ENCODE assay signal across 8 cellular contexts in the genomic region with DNA sequence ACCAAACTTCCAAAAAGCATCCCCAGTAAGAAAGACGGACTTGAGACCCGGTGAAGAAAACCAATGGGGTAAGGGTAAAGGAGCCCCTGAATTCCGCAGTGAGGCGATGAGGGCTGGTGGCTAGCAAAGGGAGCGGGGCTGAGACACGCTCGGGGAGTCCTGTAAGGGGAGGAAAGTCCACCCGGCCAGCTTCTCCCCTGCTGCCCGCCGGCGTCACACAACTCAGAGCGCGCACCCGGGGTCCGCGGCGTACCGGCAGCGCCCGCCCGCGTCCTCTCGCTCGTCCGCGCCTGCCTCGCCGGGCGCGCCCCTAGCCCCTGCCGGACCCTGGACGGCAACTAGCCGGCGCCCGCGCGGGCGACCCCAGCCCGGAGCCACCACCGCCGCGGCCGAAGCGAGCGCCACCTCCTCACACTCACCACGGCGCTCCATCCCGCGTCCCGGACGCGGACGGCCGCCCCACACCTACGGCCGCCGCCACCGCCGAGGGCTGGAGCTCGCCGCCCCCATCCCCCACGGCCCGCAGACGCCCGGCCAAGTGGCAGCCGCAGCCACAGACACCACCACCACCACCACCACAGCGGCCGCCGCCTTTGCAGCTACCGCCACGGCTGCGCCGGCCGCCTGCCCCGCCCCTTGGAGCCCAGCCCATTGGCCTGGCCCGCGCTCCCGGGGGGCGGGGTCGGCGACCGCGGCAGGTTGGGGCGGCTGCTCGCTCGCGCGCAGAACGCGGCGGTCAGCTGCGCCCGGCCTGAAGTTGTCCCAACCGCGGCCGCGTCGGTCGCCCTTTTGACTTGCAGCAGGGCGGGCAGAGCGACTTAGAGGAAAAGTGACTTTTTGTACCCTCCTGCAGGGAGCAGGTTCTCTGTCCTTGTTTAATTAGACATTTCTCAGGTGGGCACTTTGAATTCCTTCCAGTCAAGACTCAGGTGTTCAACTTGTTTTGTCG. TPM values are rescaled to one million over a fixed set of nuclear protein-coding genes. Genes with fewer than 3 reads are reported as not detected.
A peak's percentile ranks its signal among the peaks of the same experiment; 100 is the strongest.
DNase-seq lines count a peak whose midpoint lies in the region; ATAC-seq, FAIRE-seq and TF ChIP-seq lines count a peak whose summit lies in the region.

No MANE protein-coding gene starts in this region.

- 1% methylated on average over 51 to 102 of the region's 102 CpGs for WGBS in ovary, 3 donors

- H2AFZ ChIP-seq in ACC112 (ENCODE audit: low read length, unreplicated experiment), result peak overlapping the region; percentile 7

- FAIRE-seq in GM12891 (lab: Jason Lieb, UNC), result no peak

- H3K27ac ChIP-seq in ACC112 (ENCODE audit: low read depth, low read length), result peak overlapping the region; percentile 73
- H3K27ac ChIP-seq in ovary, result peak overlapping the region; percentile 23 to 60

- no peaks in the 10 kb centered on the region for H3K9me3 ChIP-seq in ovary

- H3K4me3 ChIP-seq in ACC112 (ENCODE audit: low read depth, low read length), result peak overlapping the region; percentile 95
- H3K4me3 ChIP-seq in ovary, result peak overlapping the region; percentile 49

- peak; percentile 66 for ATAC-seq in HG02840 (IDR thresholded peaks at IDR 0.05; ENCODE audit: low FRiP score, unreplicated experiment)
- peak; percentile 96 for ATAC-seq in Right ventricle myocardium inferior
- no peak for ATAC-seq in GM21737 (IDR thresholded peaks at IDR 0.05; ENCODE audit: unreplicated experiment)

- peaks cover 54% of the 10 kb centered on the region for H3K79me2 ChIP-seq in ACC112 (ENCODE audit: control insufficient read depth, insufficient read depth, low read length, unreplicated experiment)

- H3K27me3 ChIP-seq in ACC112 (ENCODE audit: insufficient read depth, low read length) (no peaks in the 10 kb centered on the region), ovary (no peaks in the 10 kb centered on the region)

- peaks cover 28% of the 10 kb centered on the region for H3K4me1 ChIP-seq in ACC112 (ENCODE audit: control insufficient read depth, insufficient read depth, low read length, unreplicated experiment)
- peaks cover 5% of the 10 kb centered on the region for H3K4me1 ChIP-seq in ovary (ENCODE audit: insufficient read depth)

- DNase-seq in GM12891 (ENCODE audit: insufficient read length, low spot score) (peak; percentile 43), NCI-H510A treated with DMSO at 0.1 percent for 48 hours (lab: John Stamatoyannopoulos, UW) (peak; percentile 81), Right ventricle myocardium inferior (ENCODE audit: missing footprints) (peak; percentile 91), ovary (peak; percentile 66 to 82 (median 71))
- DNase-seq in activated naive CD4-positive, alpha-beta T cell treated with anti-CD3 and anti-CD28 coated beads, Interleukin-2, amount 50 U/mL, for 16 hours, result peak; percentile 20

- no peak for TF ChIP-seq CTCF in ovary (IDR thresholded peaks at IDR 0.05)

- H3K36me3 ChIP-seq in ACC112 (ENCODE audit: insufficient read depth, low read length) (0 out of 2 replicates have a peak, but pooled peaks cover 8% of the 10 kb centered on the region), ovary (no peaks in the 10 kb centered on the region)

- TF ChIP-seq EP300 in ovary (IDR thresholded peaks at IDR 0.05), result no peak

- TF ChIP-seq POLR2A in GM12891 (IDR thresholded peaks at IDR 0.05; ENCODE audit: low read depth, low read length) (no peak), ovary (IDR thresholded peaks at IDR 0.05) (peak; percentile 41)

- intact Hi-C loops in Right ventricle myocardium inferior (cut with DNase I) (loop anchor here (2.0 kb wide), 1 partner anchor 53 kb away; no protein-coding TSS in a partner anchor), ovary (cut with DNase I) (loop anchor here in 1 of 4 donors (5.0 to 10.0 kb wide), 2 partner anchors 77 to 185 kb away; no protein-coding TSS in a partner anchor)

TF ChIP-seq in GM12891, 5 proteins besides CTCF, POLR2A, EP300 and RAD21:
- no peak for TF ChIP-seq TAF1 (IDR thresholded peaks at IDR 0.05; ENCODE audit: low read depth, low read length)
- TF ChIP-seq POLR2AphosphoS5 (IDR thresholded peaks at IDR 0.05; ENCODE audit: low read depth, low read length), result no peak
- no peak for TF ChIP-seq POU2F2 (IDR thresholded peaks at IDR 0.05; ENCODE audit: low read depth, low read length)
- no peak for TF ChIP-seq SPI1 (IDR thresholded peaks at IDR 0.05; ENCODE audit: low read depth, low read length)
- TF ChIP-seq PAX5 (IDR thresholded peaks at IDR 0.05; ENCODE audit: insufficient read depth, low read length, severe bottlenecking), result no peak
TF ChIP-seq in GM12891: peak in this region for 0.

RNA-seq across cellular contexts. Expression of a gene that starts 10.0 kb away (rescaled TPM):
- 0.03 TPM for polyA plus RNA-seq in GM12891 (2012; ENCODE audit: low read depth, missing spikeins)
- total RNA-seq in Right ventricle myocardium inferior, result 27.5 TPM
- total RNA-seq in ovary, result 10 to 100 TPM; 13.3 to 51.0 (median 20.5) TPM
- 10 to 100 TPM in 1 of 2 donors, 1 to 10 TPM in 1; 7.9 to 13.7 TPM for polyA plus RNA-seq in ovary

Comparison
In these comparisons a context has a peak if more than half of its experiments do, and no peak if none do; other contexts are left out.
1. DNase-seq: peak in every context shown above with its lines; median percentile 91 in Right ventricle myocardium inferior; 81 in NCI-H510A treated with DMSO at 0.1 percent for 48 hours; 71 in ovary; 43 in GM12891; 20 in activated naive CD4-positive, alpha-beta T cell treated with anti-CD3 and anti-CD28 coated beads, Interleukin-2, amount 50 U/mL, for 16 hours.